Comparison of ENCODE assay signal across 1 cellular context in the genomic region with DNA sequence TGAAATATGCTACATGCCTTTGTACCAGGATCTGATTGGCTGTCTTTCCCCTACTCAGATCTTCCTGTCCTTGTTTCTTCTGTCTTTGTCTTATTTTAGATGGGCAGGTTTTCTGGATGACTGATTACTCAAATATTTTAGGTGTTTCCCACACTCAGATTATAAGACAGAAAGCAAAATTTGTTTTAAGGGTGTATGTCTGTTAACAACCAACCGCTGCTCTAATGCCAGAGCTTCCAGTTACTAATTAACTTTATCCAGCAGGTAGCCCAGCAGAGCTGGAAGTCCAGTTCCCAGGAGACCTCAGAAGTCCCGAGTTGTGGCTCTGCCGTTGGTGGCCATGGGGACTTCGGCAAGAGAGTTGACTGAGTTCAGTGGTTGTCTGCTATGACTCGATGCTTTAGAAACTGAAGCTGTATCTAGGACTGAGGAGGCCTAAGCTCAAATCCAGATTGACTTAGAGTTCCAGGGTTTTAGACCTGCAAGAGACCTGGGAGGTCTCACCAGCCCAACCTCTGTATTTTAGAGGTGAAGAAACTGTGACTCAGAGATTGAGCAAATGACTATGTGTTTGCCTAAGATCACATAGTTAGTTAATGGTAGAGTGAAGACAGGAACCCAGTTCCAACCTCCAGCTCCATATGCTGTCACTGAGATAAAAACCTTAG.
TF ChIP-seq lines count a peak whose summit lies in the region.

No MANE protein-coding gene starts in this region.

TF ChIP-seq in HepG2, 621 proteins besides CTCF, POLR2A, EP300 and RAD21 (continued from another document and continues in another):
- TF ChIP-seq, protein P1, sequence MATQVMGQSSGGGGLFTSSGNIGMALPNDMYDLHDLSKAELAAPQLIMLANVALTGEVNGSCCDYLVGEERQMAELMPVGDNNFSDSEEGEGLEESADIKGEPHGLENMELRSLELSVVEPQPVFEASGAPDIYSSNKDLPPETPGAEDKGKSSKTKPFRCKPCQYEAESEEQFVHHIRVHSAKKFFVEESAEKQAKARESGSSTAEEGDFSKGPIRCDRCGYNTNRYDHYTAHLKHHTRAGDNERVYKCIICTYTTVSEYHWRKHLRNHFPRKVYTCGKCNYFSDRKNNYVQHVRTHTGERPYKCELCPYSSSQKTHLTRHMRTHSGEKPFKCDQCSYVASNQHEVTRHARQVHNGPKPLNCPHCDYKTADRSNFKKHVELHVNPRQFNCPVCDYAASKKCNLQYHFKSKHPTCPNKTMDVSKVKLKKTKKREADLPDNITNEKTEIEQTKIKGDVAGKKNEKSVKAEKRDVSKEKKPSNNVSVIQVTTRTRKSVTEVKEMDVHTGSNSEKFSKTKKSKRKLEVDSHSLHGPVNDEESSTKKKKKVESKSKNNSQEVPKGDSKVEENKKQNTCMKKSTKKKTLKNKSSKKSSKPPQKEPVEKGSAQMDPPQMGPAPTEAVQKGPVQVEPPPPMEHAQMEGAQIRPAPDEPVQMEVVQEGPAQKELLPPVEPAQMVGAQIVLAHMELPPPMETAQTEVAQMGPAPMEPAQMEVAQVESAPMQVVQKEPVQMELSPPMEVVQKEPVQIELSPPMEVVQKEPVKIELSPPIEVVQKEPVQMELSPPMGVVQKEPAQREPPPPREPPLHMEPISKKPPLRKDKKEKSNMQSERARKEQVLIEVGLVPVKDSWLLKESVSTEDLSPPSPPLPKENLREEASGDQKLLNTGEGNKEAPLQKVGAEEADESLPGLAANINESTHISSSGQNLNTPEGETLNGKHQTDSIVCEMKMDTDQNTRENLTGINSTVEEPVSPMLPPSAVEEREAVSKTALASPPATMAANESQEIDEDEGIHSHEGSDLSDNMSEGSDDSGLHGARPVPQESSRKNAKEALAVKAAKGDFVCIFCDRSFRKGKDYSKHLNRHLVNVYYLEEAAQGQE (IDR thresholded peaks at IDR 0.05; ENCODE audit: borderline replicate concordance in 1 of 2, low read depth in 1 of 2, low read length in 2 of 2) = no peak
- TF ChIP-seq HNRNPLL (IDR thresholded peaks at IDR 0.05; ENCODE audit: low read depth, low read length, poor library complexity, severe bottlenecking) (no peak), CBX1 (IDR thresholded peaks at IDR 0.05; ENCODE audit: low read depth) (no peak), DNMT1 (CRISPR knock-in tag; IDR thresholded peaks at IDR 0.05) (no peak), ZEB1 (IDR thresholded peaks at IDR 0.05; ENCODE audit: insufficient replicate concordance, low read depth) (peak; percentile 96), AGO1 (IDR thresholded peaks at IDR 0.05; ENCODE audit: low read depth, low read length, poor library complexity, severe bottlenecking) (no peak), ZNF12 (CRISPR knock-in tag; IDR thresholded peaks at IDR 0.05) (peak; percentile 57; the same call in 1 of the 2 replicates), MLX (CRISPR knock-in tag; IDR thresholded peaks at IDR 0.05) (peak; percentile 50; the same call in 1 of the 2 replicates), ZNF3 (CRISPR knock-in tag; IDR thresholded peaks at IDR 0.05) (0 out of 2 replicates have a peak, but pooled peaks have one; percentile 77), MED13 (CRISPR knock-in tag; IDR thresholded peaks at IDR 0.05) (no peak), ELF3 (CRISPR knock-in tag; IDR thresholded peaks at IDR 0.05) (peak; percentile 11; the same call in 1 of the 2 replicates), KLF11 (CRISPR knock-in tag; IDR thresholded peaks at IDR 0.05) (no peak; the same call in 1 of the 2 replicates), SSRP1 (CRISPR knock-in tag; IDR thresholded peaks at IDR 0.05) (0 out of 2 replicates have a peak, but pooled peaks have one; percentile 26), MAFF (IDR thresholded peaks at IDR 0.05; ENCODE audit: low read depth, low read length) (no peak), MIER2 (CRISPR knock-in tag; IDR thresholded peaks at IDR 0.05) (peak; percentile 53; the same call in 1 of the 2 replicates), ZNF576 (CRISPR knock-in tag; IDR thresholded peaks at IDR 0.05) (no peak), ZNF564 (CRISPR knock-in tag; IDR thresholded peaks at IDR 0.05) (no peak), PCBP1 (IDR thresholded peaks at IDR 0.05; ENCODE audit: borderline replicate concordance, low read depth, low read length) (no peak), SOX13 (IDR thresholded peaks at IDR 0.05) (no peak), SOX13 (CRISPR knock-in tag; conservative IDR thresholded peaks at IDR 0.05 in 1 of 2, IDR thresholded peaks at IDR 0.05 in 1 of 2) (peak in 1 of 2 experiments; percentile 31; a peak in 2 of 4 replicates), THAP7 (CRISPR knock-in tag; IDR thresholded peaks at IDR 0.05) (no peak), TFDP1 (CRISPR knock-in tag; IDR thresholded peaks at IDR 0.05; ENCODE audit: borderline replicate concordance) (no peak), ZNF460 (CRISPR knock-in tag; IDR thresholded peaks at IDR 0.05; ENCODE audit: borderline replicate concordance) (no peak), TCF7L2 (IDR thresholded peaks at IDR 0.05; ENCODE audit: low read depth, low read length) (no peak), KMT2B (CRISPR knock-in tag; IDR thresholded peaks at IDR 0.05) (peak; percentile 15; the same call in 1 of the 2 replicates), NR2F1 (CRISPR knock-in tag; IDR thresholded peaks at IDR 0.05) (no peak), RARG (CRISPR knock-in tag; IDR thresholded peaks at IDR 0.05; ENCODE audit: low read depth) (no peak), NR1H2 (CRISPR knock-in tag; IDR thresholded peaks at IDR 0.05; ENCODE audit: borderline replicate concordance, low read depth) (no peak), CC2D1A (CRISPR knock-in tag; IDR thresholded peaks at IDR 0.05) (no peak), HOXA5 (CRISPR knock-in tag; IDR thresholded peaks at IDR 0.05) (no peak; the same call in 1 of the 2 replicates), ZNF7 (CRISPR knock-in tag; IDR thresholded peaks at IDR 0.05) (no peak), ZNF597 (CRISPR knock-in tag; IDR thresholded peaks at IDR 0.05) (no peak), POGK (CRISPR knock-in tag; conservative IDR thresholded peaks at IDR 0.05) (0 out of 2 replicates have a peak, but pooled peaks have one; percentile 31), YEATS4 (CRISPR knock-in tag; IDR thresholded peaks at IDR 0.05; ENCODE audit: borderline replicate concordance) (no peak), NFE2L2 (IDR thresholded peaks at IDR 0.05; ENCODE audit: low read length) (no peak; the same call in 1 of the 2 replicates), NCOR1 (IDR thresholded peaks at IDR 0.05; ENCODE audit: borderline replicate concordance, low read length) (peak; percentile 72; the same call in 1 of the 2 replicates), GPN1 (CRISPR knock-in tag; IDR thresholded peaks at IDR 0.05; ENCODE audit: borderline replicate concordance) (no peak), IRF2 (CRISPR knock-in tag; IDR thresholded peaks at IDR 0.05) (no peak), ZNF615 (CRISPR knock-in tag; IDR thresholded peaks at IDR 0.05; ENCODE audit: borderline replicate concordance) (0 out of 2 replicates have a peak, but pooled peaks have one; percentile 85), RARA (CRISPR knock-in tag; IDR thresholded peaks at IDR 0.05) (peak; percentile 34; the same call in 1 of the 2 replicates), TRAFD1 (CRISPR knock-in tag; IDR thresholded peaks at IDR 0.05; ENCODE audit: borderline replicate concordance) (no peak), JUN (CRISPR knock-in tag; IDR thresholded peaks at IDR 0.05) (peak; percentile 62; the same call in 1 of the 2 replicates), ZNF616 (CRISPR knock-in tag; IDR thresholded peaks at IDR 0.05; ENCODE audit: low read depth) (no peak), ZKSCAN1 (IDR thresholded peaks at IDR 0.05; ENCODE audit: low read length) (no peak), ZNF709 (CRISPR knock-in tag; IDR thresholded peaks at IDR 0.05) (no peak)
- TF ChIP-seq, protein P2, sequence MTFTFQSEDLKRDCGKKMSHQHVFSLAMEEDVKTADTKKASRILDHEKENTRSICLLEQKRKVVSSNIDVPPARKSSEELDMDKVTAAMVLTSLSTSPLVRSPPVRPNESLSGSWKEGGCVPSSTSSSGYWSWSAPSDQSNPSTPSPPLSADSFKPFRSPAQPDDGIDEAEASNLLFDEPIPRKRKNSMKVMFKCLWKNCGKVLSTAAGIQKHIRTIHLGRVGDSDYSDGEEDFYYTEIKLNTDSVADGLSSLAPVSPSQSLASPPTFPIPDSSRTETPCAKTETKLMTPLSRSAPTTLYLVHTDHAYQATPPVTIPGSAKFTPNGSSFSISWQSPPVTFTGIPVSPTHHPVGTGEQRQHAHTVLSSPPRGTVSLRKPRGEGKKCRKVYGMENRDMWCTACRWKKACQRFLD (CRISPR knock-in tag; IDR thresholded peaks at IDR 0.05; ENCODE audit: borderline replicate concordance) = no peak
- TF ChIP-seq, protein P3, sequence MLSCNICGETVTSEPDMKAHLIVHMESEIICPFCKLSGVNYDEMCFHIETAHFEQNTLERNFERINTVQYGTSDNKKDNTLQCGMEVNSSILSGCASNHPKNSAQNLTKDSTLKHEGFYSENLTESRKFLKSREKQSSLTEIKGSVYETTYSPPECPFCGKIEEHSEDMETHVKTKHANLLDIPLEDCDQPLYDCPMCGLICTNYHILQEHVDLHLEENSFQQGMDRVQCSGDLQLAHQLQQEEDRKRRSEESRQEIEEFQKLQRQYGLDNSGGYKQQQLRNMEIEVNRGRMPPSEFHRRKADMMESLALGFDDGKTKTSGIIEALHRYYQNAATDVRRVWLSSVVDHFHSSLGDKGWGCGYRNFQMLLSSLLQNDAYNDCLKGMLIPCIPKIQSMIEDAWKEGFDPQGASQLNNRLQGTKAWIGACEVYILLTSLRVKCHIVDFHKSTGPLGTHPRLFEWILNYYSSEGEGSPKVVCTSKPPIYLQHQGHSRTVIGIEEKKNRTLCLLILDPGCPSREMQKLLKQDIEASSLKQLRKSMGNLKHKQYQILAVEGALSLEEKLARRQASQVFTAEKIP (CRISPR knock-in tag; IDR thresholded peaks at IDR 0.05; ENCODE audit: borderline replicate concordance) = no peak
- TF ChIP-seq, protein P4, sequence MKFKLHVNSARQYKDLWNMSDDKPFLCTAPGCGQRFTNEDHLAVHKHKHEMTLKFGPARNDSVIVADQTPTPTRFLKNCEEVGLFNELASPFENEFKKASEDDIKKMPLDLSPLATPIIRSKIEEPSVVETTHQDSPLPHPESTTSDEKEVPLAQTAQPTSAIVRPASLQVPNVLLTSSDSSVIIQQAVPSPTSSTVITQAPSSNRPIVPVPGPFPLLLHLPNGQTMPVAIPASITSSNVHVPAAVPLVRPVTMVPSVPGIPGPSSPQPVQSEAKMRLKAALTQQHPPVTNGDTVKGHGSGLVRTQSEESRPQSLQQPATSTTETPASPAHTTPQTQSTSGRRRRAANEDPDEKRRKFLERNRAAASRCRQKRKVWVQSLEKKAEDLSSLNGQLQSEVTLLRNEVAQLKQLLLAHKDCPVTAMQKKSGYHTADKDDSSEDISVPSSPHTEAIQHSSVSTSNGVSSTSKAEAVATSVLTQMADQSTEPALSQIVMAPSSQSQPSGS (CRISPR knock-in tag; IDR thresholded peaks at IDR 0.05) = peak; percentile 42; the same call in 1 of the 2 replicates
